In the genomic region with DNA sequence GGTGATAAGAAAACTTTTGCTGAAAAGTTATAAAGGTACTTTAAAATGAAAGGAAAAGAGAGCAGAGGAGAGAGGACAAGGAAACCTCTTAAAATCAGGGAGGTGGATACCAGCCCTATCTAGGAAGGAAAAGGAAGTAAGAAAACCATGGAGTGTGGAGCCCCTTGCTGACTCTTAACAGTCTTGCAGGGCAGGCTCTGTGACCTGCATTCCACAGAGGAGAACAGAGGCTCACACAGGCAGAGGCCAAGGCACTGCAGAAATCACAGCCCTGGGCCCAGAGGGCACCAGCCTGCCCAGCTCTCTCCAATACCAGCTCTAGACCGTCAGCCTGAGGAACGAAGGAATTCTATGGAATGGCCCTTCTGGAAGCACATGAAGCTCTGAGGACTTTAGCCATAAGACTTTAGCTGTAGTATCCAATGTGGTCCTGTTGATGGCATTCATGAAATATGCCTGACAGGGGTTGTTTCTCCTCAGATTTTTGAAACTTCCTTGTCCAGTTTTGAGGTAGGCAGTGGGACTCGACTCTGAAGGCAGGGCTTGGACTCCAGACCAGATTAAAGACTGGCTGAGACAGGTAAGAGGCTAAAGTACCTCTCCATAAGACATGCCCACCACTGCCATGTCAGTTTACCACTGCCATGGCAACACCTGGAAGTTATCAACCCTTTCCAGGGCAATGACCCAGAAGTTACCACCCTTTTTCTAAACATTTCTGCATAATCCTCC, we compare ENCODE assay signal across 9 cellular contexts.
A peak's percentile ranks its signal among the peaks of the same experiment; 100 is the strongest.
DNase-seq lines count a peak whose midpoint lies in the region; ATAC-seq and TF ChIP-seq lines count a peak whose summit lies in the region.
"Had no signal": no experiment of that assay in that cellular context is flagged by ENCODE, and none has a peak within 500 bp of the region (broad histone marks: within the 10 kb centered on the region; RNA-seq: fewer than 3 reads in every experiment).

No MANE protein-coding gene starts in this region.

- no peak overlapping the region for H3K4me3 Mint-ChIP-seq in GM23338
- H3K4me3 Mint-ChIP-seq: neural crest cell had no signal

- no peak overlapping the region for H2AFZ ChIP-seq in GM23338

- H3K27ac ChIP-seq in GM23338 (ENCODE audit: low read depth) (no peak overlapping the region), RWPE2 (ENCODE audit: poor library complexity, severe bottlenecking) (no peak overlapping the region), transverse colon (no peak overlapping the region)

- H3K27me3 ChIP-seq in GM23338 (ENCODE audit: insufficient read depth) (no peaks in the 10 kb centered on the region), RWPE2 (ENCODE audit: insufficient read depth, poor library complexity, severe bottlenecking) (no peaks in the 10 kb centered on the region), transverse colon (no peaks in the 10 kb centered on the region)

- H3K4me2 ChIP-seq in GM23338, result no peak overlapping the region

- DNase-seq in GM23338 (ENCODE audit: low spot score) (peak; percentile 24), RWPE2 (ENCODE audit: low spot score) (no peak), fibroblast of pulmonary artery (ENCODE audit: low read depth) (peak; percentile 89), sciatic nerve (ENCODE audit: low spot score) (no peak), NCI-H187 (lab: John Stamatoyannopoulos, UW) (no peak), transverse colon (no peak)
- DNase-seq in activated CD4-positive, alpha-beta T cell treated with anti-CD3 and anti-CD28 coated beads, Interleukin-2, amount 50 U/mL, for 1 hour, result no peak

- H3K79me2 ChIP-seq in GM23338 (replicated peaks; ENCODE audit: insufficient read depth), result no peaks in the 10 kb centered on the region

- no peak for TF ChIP-seq POLR2A in transverse colon (IDR thresholded peaks at IDR 0.05)

- H3K9me3 ChIP-seq in RWPE2 (ENCODE audit: severe bottlenecking), result no peaks in the 10 kb centered on the region
- no peaks in the 10 kb centered on the region for H3K9me3 ChIP-seq in transverse colon

- ATAC-seq in GM23338 (peak; percentile 62), RWPE2 (ENCODE audit: low read depth) (peak; percentile 91), sciatic nerve (peak; percentile 79), HG03025 (IDR thresholded peaks at IDR 0.05; ENCODE audit: low FRiP score, unreplicated experiment) (no peak)

- in situ Hi-C loops in transverse colon (cut with MboI; ENCODE audit: low pct_ligation_motif_present in 1 of 4, low pct_unique_long_range_greater_than_20kb in 1 of 4, low sequenced_read_pairs in 3 of 4), result no loop called here

- H4K20me1 ChIP-seq in GM23338 (replicated peaks; ENCODE audit: insufficient read depth), result no peaks in the 10 kb centered on the region

- WGBS in transverse colon (ENCODE audit: low coverage in 1 of 2), 2 donors, result 40 to 83% methylated on average over 1 to 3 of the region's 3 CpGs

- H3K4me3 ChIP-seq in GM23338, result no peak overlapping the region
- no peak overlapping the region for H3K4me3 ChIP-seq in RWPE2 (ENCODE audit: severe bottlenecking)
- no peak overlapping the region for H3K4me3 ChIP-seq in fibroblast of pulmonary artery (replicated peaks; ENCODE audit: low read depth, low read length)
- no peak overlapping the region for H3K4me3 ChIP-seq in transverse colon

- H3K36me3 ChIP-seq in GM23338 (ENCODE audit: insufficient read depth) (no peaks in the 10 kb centered on the region), RWPE2 (ENCODE audit: low read depth) (no peaks in the 10 kb centered on the region), transverse colon (no peaks in the 10 kb centered on the region)

- no peaks in the 10 kb centered on the region for H3K4me1 ChIP-seq in GM23338 (ENCODE audit: insufficient read depth)
- peaks cover 8% of the 10 kb centered on the region for H3K4me1 ChIP-seq in RWPE2 (ENCODE audit: insufficient read depth, poor library complexity, severe bottlenecking)
- H3K4me1 ChIP-seq in transverse colon, result peaks cover 0 to 14% (median 0%) of the 10 kb centered on the region in 4 donors

- TF ChIP-seq CTCF in GM23338 (conservative IDR thresholded peaks at IDR 0.05; ENCODE audit: low read depth in 2 of 2) (peak in 1 of 2 experiments; percentile 37; a peak in 3 of 4 replicates), RWPE2 (IDR thresholded peaks at IDR 0.05; ENCODE audit: poor library complexity, severe bottlenecking) (peak; percentile 74), fibroblast of pulmonary artery (IDR thresholded peaks at IDR 0.05; ENCODE audit: low read length, missing control alignments) (peak; percentile 65), transverse colon (IDR thresholded peaks at IDR 0.05) (peak in 2 of 5 experiments; percentile 16)

- peaks cover 7% of the 10 kb centered on the region for H3K27me3 Mint-ChIP-seq in GM23338 (ENCODE audit: insufficient read depth, low read depth, poor library complexity)

- no peaks in the 10 kb centered on the region; the same call in 2 of the 3 replicates for H3K4me1 Mint-ChIP-seq in GM23338

- peaks cover 41% of the 10 kb centered on the region for H3K9me3 Mint-ChIP-seq in GM23338

- H3K9me2 ChIP-seq in GM23338 (ENCODE audit: insufficient read depth), result peaks cover 14% of the 10 kb centered on the region; the same call in 1 of the 2 replicates

- no peaks in the 10 kb centered on the region for H3F3A ChIP-seq in GM23338 (replicated peaks; ENCODE audit: low read depth)

- H3K36me3 Mint-ChIP-seq in GM23338 (ENCODE audit: low read depth), result peaks cover 25% of the 10 kb centered on the region

- H3K27ac Mint-ChIP-seq in GM23338, result no peak overlapping the region

- TF ChIP-seq EP300 in transverse colon (IDR thresholded peaks at IDR 0.05; ENCODE audit: low read depth), result no peak

- intact Hi-C loops in sciatic nerve (cut with DNase I), result no loop called here
- intact Hi-C loops in transverse colon (cut with DNase I; ENCODE audit: low total_unique reads), result no loop called here

TF ChIP-seq in GM23338, 12 proteins besides CTCF, POLR2A, EP300 and RAD21:
- TF ChIP-seq, protein P1, sequence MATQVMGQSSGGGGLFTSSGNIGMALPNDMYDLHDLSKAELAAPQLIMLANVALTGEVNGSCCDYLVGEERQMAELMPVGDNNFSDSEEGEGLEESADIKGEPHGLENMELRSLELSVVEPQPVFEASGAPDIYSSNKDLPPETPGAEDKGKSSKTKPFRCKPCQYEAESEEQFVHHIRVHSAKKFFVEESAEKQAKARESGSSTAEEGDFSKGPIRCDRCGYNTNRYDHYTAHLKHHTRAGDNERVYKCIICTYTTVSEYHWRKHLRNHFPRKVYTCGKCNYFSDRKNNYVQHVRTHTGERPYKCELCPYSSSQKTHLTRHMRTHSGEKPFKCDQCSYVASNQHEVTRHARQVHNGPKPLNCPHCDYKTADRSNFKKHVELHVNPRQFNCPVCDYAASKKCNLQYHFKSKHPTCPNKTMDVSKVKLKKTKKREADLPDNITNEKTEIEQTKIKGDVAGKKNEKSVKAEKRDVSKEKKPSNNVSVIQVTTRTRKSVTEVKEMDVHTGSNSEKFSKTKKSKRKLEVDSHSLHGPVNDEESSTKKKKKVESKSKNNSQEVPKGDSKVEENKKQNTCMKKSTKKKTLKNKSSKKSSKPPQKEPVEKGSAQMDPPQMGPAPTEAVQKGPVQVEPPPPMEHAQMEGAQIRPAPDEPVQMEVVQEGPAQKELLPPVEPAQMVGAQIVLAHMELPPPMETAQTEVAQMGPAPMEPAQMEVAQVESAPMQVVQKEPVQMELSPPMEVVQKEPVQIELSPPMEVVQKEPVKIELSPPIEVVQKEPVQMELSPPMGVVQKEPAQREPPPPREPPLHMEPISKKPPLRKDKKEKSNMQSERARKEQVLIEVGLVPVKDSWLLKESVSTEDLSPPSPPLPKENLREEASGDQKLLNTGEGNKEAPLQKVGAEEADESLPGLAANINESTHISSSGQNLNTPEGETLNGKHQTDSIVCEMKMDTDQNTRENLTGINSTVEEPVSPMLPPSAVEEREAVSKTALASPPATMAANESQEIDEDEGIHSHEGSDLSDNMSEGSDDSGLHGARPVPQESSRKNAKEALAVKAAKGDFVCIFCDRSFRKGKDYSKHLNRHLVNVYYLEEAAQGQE (IDR thresholded peaks at IDR 0.05; ENCODE audit: unreplicated experiment), result no peak
- TF ChIP-seq ZNF114 (CRISPR knock-in tag; IDR thresholded peaks at IDR 0.05), result no peak
- no peak for TF ChIP-seq POLR2AphosphoS5 (IDR thresholded peaks at IDR 0.05; ENCODE audit: low read depth)
- TF ChIP-seq EZH2 (IDR thresholded peaks at IDR 0.05; ENCODE audit: low read depth, unreplicated experiment), result no peak

Comparison
In these comparisons a context has a peak if more than half of its experiments do, and no peak if none do; other contexts are left out.
1. DNase-seq: peak in GM23338 (single experiment) and fibroblast of pulmonary artery (single experiment); none in RWPE2 (single experiment), sciatic nerve (single experiment), NCI-H187 (0 of 2), activated CD4-positive, alpha-beta T cell treated with anti-CD3 and anti-CD28 coated beads, Interleukin-2, amount 50 U/mL, for 1 hour (single experiment) and transverse colon (single experiment).